Comparison of ENCODE assay signal across 1 cellular context in the genomic region with DNA sequence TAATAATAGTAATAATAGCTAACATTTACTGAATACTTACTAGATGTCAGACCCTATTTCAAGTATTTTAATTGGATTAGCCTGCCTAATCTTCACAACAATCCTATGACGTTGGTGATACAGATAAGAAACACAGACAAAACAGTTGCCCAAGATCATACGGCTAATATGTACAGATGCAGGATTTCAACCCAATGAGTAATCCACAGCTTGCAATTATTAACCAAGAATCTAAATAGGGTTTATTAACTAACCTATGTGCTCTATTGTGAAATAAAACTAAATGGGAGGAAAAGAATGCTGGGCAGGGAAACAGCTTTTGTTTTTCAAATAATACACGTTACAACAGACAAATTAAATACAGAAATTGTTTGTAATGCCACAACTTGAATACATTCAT.
TF ChIP-seq lines count a peak whose summit lies in the region.

No MANE protein-coding gene starts in this region.

TF ChIP-seq in SK-N-SH treated with all-trans-retinoic acid at 6 μM for 48 hours, 23 proteins besides CTCF, POLR2A, EP300 and RAD21 (continued from another document):
- TF ChIP-seq, protein P1, sequence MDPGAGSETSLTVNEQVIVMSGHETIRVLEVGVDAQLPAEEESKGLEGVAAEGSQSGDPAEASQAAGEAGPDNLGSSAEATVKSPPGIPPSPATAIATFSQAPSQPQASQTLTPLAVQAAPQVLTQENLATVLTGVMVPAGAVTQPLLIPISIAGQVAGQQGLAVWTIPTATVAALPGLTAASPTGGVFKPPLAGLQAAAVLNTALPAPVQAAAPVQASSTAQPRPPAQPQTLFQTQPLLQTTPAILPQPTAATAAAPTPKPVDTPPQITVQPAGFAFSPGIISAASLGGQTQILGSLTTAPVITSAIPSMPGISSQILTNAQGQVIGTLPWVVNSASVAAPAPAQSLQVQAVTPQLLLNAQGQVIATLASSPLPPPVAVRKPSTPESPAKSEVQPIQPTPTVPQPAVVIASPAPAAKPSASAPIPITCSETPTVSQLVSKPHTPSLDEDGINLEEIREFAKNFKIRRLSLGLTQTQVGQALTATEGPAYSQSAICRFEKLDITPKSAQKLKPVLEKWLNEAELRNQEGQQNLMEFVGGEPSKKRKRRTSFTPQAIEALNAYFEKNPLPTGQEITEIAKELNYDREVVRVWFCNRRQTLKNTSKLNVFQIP (CRISPR knock-in tag; IDR thresholded peaks at IDR 0.05; ENCODE audit: borderline replicate concordance, low read depth) = no peak; the same call in 1 of the 2 replicates
- TF ChIP-seq, protein P2, sequence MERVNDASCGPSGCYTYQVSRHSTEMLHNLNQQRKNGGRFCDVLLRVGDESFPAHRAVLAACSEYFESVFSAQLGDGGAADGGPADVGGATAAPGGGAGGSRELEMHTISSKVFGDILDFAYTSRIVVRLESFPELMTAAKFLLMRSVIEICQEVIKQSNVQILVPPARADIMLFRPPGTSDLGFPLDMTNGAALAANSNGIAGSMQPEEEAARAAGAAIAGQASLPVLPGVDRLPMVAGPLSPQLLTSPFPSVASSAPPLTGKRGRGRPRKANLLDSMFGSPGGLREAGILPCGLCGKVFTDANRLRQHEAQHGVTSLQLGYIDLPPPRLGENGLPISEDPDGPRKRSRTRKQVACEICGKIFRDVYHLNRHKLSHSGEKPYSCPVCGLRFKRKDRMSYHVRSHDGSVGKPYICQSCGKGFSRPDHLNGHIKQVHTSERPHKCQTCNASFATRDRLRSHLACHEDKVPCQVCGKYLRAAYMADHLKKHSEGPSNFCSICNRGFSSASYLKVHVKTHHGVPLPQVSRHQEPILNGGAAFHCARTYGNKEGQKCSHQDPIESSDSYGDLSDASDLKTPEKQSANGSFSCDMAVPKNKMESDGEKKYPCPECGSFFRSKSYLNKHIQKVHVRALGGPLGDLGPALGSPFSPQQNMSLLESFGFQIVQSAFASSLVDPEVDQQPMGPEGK (CRISPR knock-in tag; IDR thresholded peaks at IDR 0.05; ENCODE audit: borderline replicate concordance) = no peak
